9 cellular contexts compared by ENCODE assay signal in genomic region chr1:225811622-225812487, GRCh38. TPM values are rescaled to one million over a fixed set of nuclear protein-coding genes. Genes with fewer than 3 reads are reported as not detected.
DNase-seq lines count a peak whose midpoint lies in the region; ATAC-seq, FAIRE-seq and TF ChIP-seq lines count a peak whose summit lies in the region.
"Had no signal": no experiment of that assay in that cellular context is flagged by ENCODE, and none has a peak within 500 bp of the region (broad histone marks: within the 10 kb centered on the region; RNA-seq: fewer than 3 reads in every experiment).

No MANE protein-coding gene starts in this region.

- H3K4me3 Mint-ChIP-seq in activated T-cell treated with anti-CD3 and anti-CD28 coated beads, Interleukin-2, amount 50 U/mL, for 4 hours: peak overlapping the region; percentile 24
- H3K4me3 Mint-ChIP-seq in activated T-cell treated with anti-CD3 and anti-CD28 coated beads, Interleukin-2, amount 50 U/mL, for 24 hours: no peak overlapping the region
- peak overlapping the region; percentile 92 for H3K4me3 Mint-ChIP-seq in MCF 10A (ENCODE audit: unreplicated experiment)

- peak; percentile 55 to 56 for TF ChIP-seq RAD21 in liver (IDR thresholded peaks at IDR 0.05)

- POLR2A ChIA-PET in MCF 10A (lab: Yijun Ruan, JAX): interaction anchor here (0.6 to 7.5 kb wide), 23 partner anchors 9 to 347 kb away, joined by 3 to 135 read pairs (median 5); partner anchors contain the start of genes PYCR2, SRP9 and TMEM63A

- TF ChIP-seq CTCF in MCF 10A (IDR thresholded peaks at IDR 0.05; ENCODE audit: unreplicated experiment): peak; percentile 43
- peak; percentile 23 for TF ChIP-seq CTCF in liver (IDR thresholded peaks at IDR 0.05; ENCODE audit: low read depth, low read length, missing input control)

- no peaks in the 10 kb centered on the region for H3K36me3 ChIP-seq in liver (ENCODE audit: control insufficient read depth in 4 of 4, insufficient read depth in 3 of 4, low read depth in 1 of 4, low read length in 3 of 4)
- H3K36me3 ChIP-seq in urinary bladder (ENCODE audit: insufficient read depth): no peaks in the 10 kb centered on the region

- WGBS in liver: 26% methylated on average over 10 of the region's 10 CpGs
- 62% methylated on average over 10 of the region's 10 CpGs for WGBS in urinary bladder

- ATAC-seq in activated T-cell treated with anti-CD3 and anti-CD28 coated beads, Interleukin-2, amount 50 U/mL, for 4 hours: no peak
- no peak for ATAC-seq in GM18498 (IDR thresholded peaks at IDR 0.05; ENCODE audit: unreplicated experiment)

- no peak for FAIRE-seq in GM19239 (lab: Jason Lieb, UNC)
- FAIRE-seq: G401.6 had no signal

- H3K27ac ChIP-seq in liver (ENCODE audit: low read depth in 1 of 2, low read length in 2 of 2) (peak overlapping the region; percentile 75 to 93), urinary bladder (ENCODE audit: low read depth) (no peak overlapping the region)

- peak overlapping the region; percentile 43 to 72 for H3K9ac ChIP-seq in liver (ENCODE audit: low read depth in 1 of 2, low read length in 2 of 2)

- CTCF ChIA-PET in MCF 10A (lab: Yijun Ruan, JAX): interaction anchor here (0.6 to 6.5 kb wide), 32 partner anchors 9 to 445 kb away, joined by 3 to 75 read pairs (median 5); partner anchors contain the start of genes SRP9 and TMEM63A

- no peaks in the 10 kb centered on the region for H3K36me3 Mint-ChIP-seq in activated T-cell treated with anti-CD3 and anti-CD28 coated beads, Interleukin-2, amount 50 U/mL, for 4 hours (ENCODE audit: insufficient read depth)
- no peaks in the 10 kb centered on the region for H3K36me3 Mint-ChIP-seq in activated T-cell treated with anti-CD3 and anti-CD28 coated beads, Interleukin-2, amount 50 U/mL, for 24 hours (ENCODE audit: low read depth)
- peaks cover 12% of the 10 kb centered on the region for H3K36me3 Mint-ChIP-seq in MCF 10A (ENCODE audit: insufficient read depth, unreplicated experiment)

- peaks cover 10% of the 10 kb centered on the region for H3K4me1 Mint-ChIP-seq in activated T-cell treated with anti-CD3 and anti-CD28 coated beads, Interleukin-2, amount 50 U/mL, for 4 hours (ENCODE audit: low read depth)
- peaks cover 15% of the 10 kb centered on the region for H3K4me1 Mint-ChIP-seq in activated T-cell treated with anti-CD3 and anti-CD28 coated beads, Interleukin-2, amount 50 U/mL, for 24 hours (ENCODE audit: low read depth)
- peaks cover 28% of the 10 kb centered on the region for H3K4me1 Mint-ChIP-seq in MCF 10A (ENCODE audit: insufficient read depth, unreplicated experiment)

- intact Hi-C loops in MCF 10A (cut with micrococcal nuclease): loop anchor here (2.0 kb wide), 1 partner anchor 71 kb away; the partner anchor contains the start of gene TMEM63A

- peaks cover 4% of the 10 kb centered on the region for H3K27me3 Mint-ChIP-seq in activated T-cell treated with anti-CD3 and anti-CD28 coated beads, Interleukin-2, amount 50 U/mL, for 4 hours (ENCODE audit: low read depth)
- H3K27me3 Mint-ChIP-seq in activated T-cell treated with anti-CD3 and anti-CD28 coated beads, Interleukin-2, amount 50 U/mL, for 24 hours: peaks cover 6% of the 10 kb centered on the region
- H3K27me3 Mint-ChIP-seq in MCF 10A (ENCODE audit: insufficient read depth, unreplicated experiment): no peaks in the 10 kb centered on the region

- DNase-seq in activated T-cell treated with anti-CD3 and anti-CD28 coated beads, Interleukin-2, amount 50 U/mL, for 4 hours: no peak
- DNase-seq in activated T-cell treated with anti-CD3 and anti-CD28 coated beads, Interleukin-2, amount 50 U/mL, for 24 hours: no peak
- DNase-seq in MCF 10A (ENCODE audit: unreplicated experiment): peak; percentile 52
- no peak for DNase-seq in hepatic stellate cell (ENCODE audit: low spot score)
- DNase-seq in GM19239 (ENCODE audit: insufficient read length, low spot score): no peak

- H3K9me3 Mint-ChIP-seq in activated T-cell treated with anti-CD3 and anti-CD28 coated beads, Interleukin-2, amount 50 U/mL, for 4 hours: no peaks in the 10 kb centered on the region
- no peaks in the 10 kb centered on the region for H3K9me3 Mint-ChIP-seq in activated T-cell treated with anti-CD3 and anti-CD28 coated beads, Interleukin-2, amount 50 U/mL, for 24 hours
- no peaks in the 10 kb centered on the region for H3K9me3 Mint-ChIP-seq in MCF 10A (ENCODE audit: unreplicated experiment)

- H3K9me3 ChIP-seq in liver (ENCODE audit: control insufficient read depth in 4 of 4, low read length in 3 of 4): no peaks in the 10 kb centered on the region

- H3K4me3 ChIP-seq in liver (ENCODE audit: low read depth in 1 of 3, low read length in 3 of 3) (peak overlapping the region; percentile 63 to 95 (median 67)), urinary bladder (ENCODE audit: low read depth, low read length) (peak overlapping the region; percentile 37)

- H3K27me3 ChIP-seq in liver (ENCODE audit: control insufficient read depth in 4 of 4, insufficient read depth in 4 of 4, low read length in 3 of 4): no peaks in the 10 kb centered on the region

- H3K4me1 ChIP-seq in liver (ENCODE audit: control insufficient read depth in 4 of 4, insufficient read depth in 4 of 4, low read length in 3 of 4): peaks cover 26 to 54% (median 50%) of the 10 kb centered on the region in 4 donors
- peaks cover 3% of the 10 kb centered on the region for H3K4me1 ChIP-seq in urinary bladder (ENCODE audit: insufficient read depth)

- H3K27ac Mint-ChIP-seq in activated T-cell treated with anti-CD3 and anti-CD28 coated beads, Interleukin-2, amount 50 U/mL, for 24 hours: no peak overlapping the region
- H3K27ac Mint-ChIP-seq in MCF 10A (ENCODE audit: low read depth, unreplicated experiment): no peak overlapping the region

- no TSS peak for BruUV-seq in MCF 10A (replicated peaks; lab: Mats Ljungman, UMichigan)

TF ChIP-seq in liver, 16 proteins besides CTCF, POLR2A, EP300 and RAD21:
- no peak for TF ChIP-seq ZBTB33 (IDR thresholded peaks at IDR 0.05)
- peak; percentile 65 to 74 for TF ChIP-seq HNF4A (conservative IDR thresholded peaks at IDR 0.05)
- TF ChIP-seq FOXA1 (IDR thresholded peaks at IDR 0.05): no peak
- TF ChIP-seq RXRA (IDR thresholded peaks at IDR 0.05): peak; percentile 5 to 72

RNA-seq across cellular contexts. Expression of gene EPHX1, which starts 1.9 kb away (rescaled TPM):
- total RNA-seq in activated T-cell treated with anti-CD3 and anti-CD28 coated beads, Interleukin-2, amount 50 U/mL, for 4 hours: 1 to 10 TPM; 1.8 to 2.2 (median 1.9) TPM
- 25.0 and 35.8 TPM in 2 replicates for total RNA-seq in MCF 10A (2022)
- 100 to 1,000 TPM in 1 of 2 donors, 10 to 100 TPM in 1; 93.8 to 230 TPM for total RNA-seq in liver
- polyA plus RNA-seq in liver: 1,000 to 10,000 TPM in 1 of 2 donors, 100 to 1,000 TPM in 1; 178 to 1,448 TPM
- total RNA-seq in urinary bladder: 18.1 TPM
- 156 TPM for polyA plus RNA-seq in urinary bladder

RNA-seq across cellular contexts. Expression of gene SRP9, which starts 34.2 kb away (rescaled TPM):
- 100 to 1,000 TPM; 261 to 287 (median 273) TPM for total RNA-seq in activated T-cell treated with anti-CD3 and anti-CD28 coated beads, Interleukin-2, amount 50 U/mL, for 4 hours
- 417 and 511 TPM in 2 replicates for total RNA-seq in MCF 10A (2022)
- total RNA-seq in liver: 100 to 1,000 TPM; 152 to 154 TPM
- polyA plus RNA-seq in liver: 100 to 1,000 TPM; 154 to 179 TPM
- total RNA-seq in urinary bladder: 389 TPM
- 236 TPM for polyA plus RNA-seq in urinary bladder
